Comparison of ENCODE assay signal across 38 cellular contexts in genomic region chr18:60383865-60384264, GRCh38. TPM values are rescaled to one million over a fixed set of nuclear protein-coding genes. Genes with fewer than 3 reads are reported as not detected.
"Had no signal": no experiment of that assay in that cellular context is flagged by ENCODE, and none has a peak within 500 bp of the region (broad histone marks: within the 10 kb centered on the region; RNA-seq: fewer than 3 reads in every experiment).

No MANE protein-coding gene starts in this region.

- DNase-seq: Karpas-422, Kasumi-1, KG1, MG63, MM.1S, MV-4-11, NCI-H1048, NCI-H1092, NCI-H1092 treated with DMSO at 0.1 percent for 48 hours, NCI-H1105, NCI-H1105 treated with DMSO at 0.1 percent for 48 hours, NCI-H1417, NCI-H1417 treated with DMSO at 0.1 percent for 48 hours, NCI-H1436, NCI-H1436 treated with DMSO at 0.1 percent for 48 hours, NCI-H146, NCI-H1694, NCI-H1694 treated with DMSO at 0.1 percent for 48 hours, NCI-H187, NCI-H187 treated with DMSO at 0.1 percent for 48 hours, NCI-H1930, NCI-H2029, NCI-H2029 treated with DMSO at 0.1 percent for 48 hours, NCI-H2081, NCI-H2081 treated with DMSO at 0.1 percent for 48 hours, NCI-H2107, NCI-H2171, NCI-H2171 treated with DMSO at 0.1 percent for 48 hours, NCI-H2227 treated with DMSO at 0.1 percent for 48 hours, NCI-H226, NCI-H345, NCI-H446, NCI-H446 treated with DMSO at 0.1 percent for 48 hours had no signal

- H3K27me3 ChIP-seq: MG63 had no signal

- H3K27ac ChIP-seq: KMS-11 had no signal

- H3K9me3 ChIP-seq: MG63 had no signal

- H3K4me2 ChIP-seq: KMS-11 had no signal

- H3K36me3 ChIP-seq: MG63 had no signal

- H3K9ac ChIP-seq: KMS-11 had no signal

- H3K4me3 ChIP-seq: MG63 had no signal

RNA-seq across cellular contexts. Expression of gene MC4R, which starts 11.3 kb away (rescaled TPM):
- total RNA-seq: LHCN-M2, M059J, MCF 10A, NCI-H460 had no signal
